Comparison of ENCODE assay signal across 1 cellular context in the genomic region with DNA sequence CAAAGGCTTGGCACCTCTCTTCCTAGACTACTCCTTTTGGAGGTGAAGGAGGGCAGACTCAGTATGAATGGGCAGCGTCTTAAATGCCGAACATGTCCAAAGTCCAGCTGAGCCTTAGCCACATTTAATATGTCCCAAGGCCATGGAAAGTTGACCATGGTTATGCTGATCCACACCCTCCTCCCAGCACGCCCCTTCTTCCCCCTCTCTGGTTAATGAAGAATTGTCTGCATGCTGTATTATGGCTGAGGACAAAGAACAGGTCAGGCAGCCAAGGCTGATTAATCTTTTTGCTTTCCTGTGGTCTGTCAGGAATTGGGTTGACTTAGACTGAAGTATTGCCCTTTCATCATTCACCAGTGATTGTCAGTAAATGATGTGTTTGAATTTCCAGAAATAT.
A peak's percentile ranks its signal among the peaks of the same experiment; 100 is the strongest.
TF ChIP-seq lines count a peak whose summit lies in the region.

No MANE protein-coding gene starts in this region.

TF ChIP-seq in HepG2, 621 proteins besides CTCF, POLR2A, EP300 and RAD21 (continues in another document):
- TF ChIP-seq RARA (CRISPR knock-in tag; IDR thresholded peaks at IDR 0.05) (0 out of 2 replicates have a peak, but pooled peaks have one; percentile 6), ZNF879 (CRISPR knock-in tag; IDR thresholded peaks at IDR 0.05) (no peak), U2AF2 (IDR thresholded peaks at IDR 0.05; ENCODE audit: low read depth, low read length) (no peak), DMAP1 (CRISPR knock-in tag; IDR thresholded peaks at IDR 0.05) (no peak), SUZ12 (IDR thresholded peaks at IDR 0.05; ENCODE audit: low read depth, low read length) (no peak), HNF4A (CRISPR knock-in tag; IDR thresholded peaks at IDR 0.05) (0 out of 2 replicates have a peak, but pooled peaks have one; percentile 22), KDM5A (IDR thresholded peaks at IDR 0.05; ENCODE audit: borderline replicate concordance, low read length) (no peak), ZNF354B (CRISPR knock-in tag; IDR thresholded peaks at IDR 0.05) (no peak), SOX5 (CRISPR knock-in tag; IDR thresholded peaks at IDR 0.05; ENCODE audit: borderline replicate concordance) (peak; percentile 47; the same call in 1 of the 2 replicates), CC2D1A (CRISPR knock-in tag; IDR thresholded peaks at IDR 0.05) (no peak), ZZZ3 (CRISPR knock-in tag; IDR thresholded peaks at IDR 0.05; ENCODE audit: borderline replicate concordance) (no peak), ZNF12 (CRISPR knock-in tag; IDR thresholded peaks at IDR 0.05) (no peak), NCOR1 (IDR thresholded peaks at IDR 0.05; ENCODE audit: borderline replicate concordance, low read length) (no peak), PPARG (CRISPR knock-in tag; conservative IDR thresholded peaks at IDR 0.05) (no peak), ZNF34 (CRISPR knock-in tag; IDR thresholded peaks at IDR 0.05; ENCODE audit: borderline replicate concordance) (no peak), ELF4 (CRISPR knock-in tag; IDR thresholded peaks at IDR 0.05; ENCODE audit: borderline replicate concordance) (no peak), SOX13 (IDR thresholded peaks at IDR 0.05) (no peak), SOX13 (CRISPR knock-in tag; conservative IDR thresholded peaks at IDR 0.05 in 1 of 2, IDR thresholded peaks at IDR 0.05 in 1 of 2) (peak in 1 of 2 experiments; percentile 70; a peak in 2 of 4 replicates), ZFP82 (CRISPR knock-in tag; IDR thresholded peaks at IDR 0.05; ENCODE audit: borderline replicate concordance) (no peak), SALL1 (CRISPR knock-in tag; IDR thresholded peaks at IDR 0.05) (0 out of 2 replicates have a peak, but pooled peaks have one; percentile 31), ZBTB1 (CRISPR knock-in tag; IDR thresholded peaks at IDR 0.05; ENCODE audit: borderline replicate concordance) (no peak), TMF1 (CRISPR knock-in tag; IDR thresholded peaks at IDR 0.05; ENCODE audit: low read depth) (no peak), CREM (IDR thresholded peaks at IDR 0.05) (peak; percentile 32; the same call in 1 of the 2 replicates), CREM (CRISPR knock-in tag; IDR thresholded peaks at IDR 0.05) (no peak), HOXD1 (CRISPR knock-in tag; IDR thresholded peaks at IDR 0.05) (no peak), IKZF1 (IDR thresholded peaks at IDR 0.05) (no peak), BHLHE40 (IDR thresholded peaks at IDR 0.05; ENCODE audit: low read length) (no peak), ZSCAN9 (CRISPR knock-in tag; IDR thresholded peaks at IDR 0.05; ENCODE audit: borderline replicate concordance) (no peak), ZNF484 (CRISPR knock-in tag; IDR thresholded peaks at IDR 0.05; ENCODE audit: borderline replicate concordance, low read depth) (no peak)
- TF ChIP-seq, protein P1, sequence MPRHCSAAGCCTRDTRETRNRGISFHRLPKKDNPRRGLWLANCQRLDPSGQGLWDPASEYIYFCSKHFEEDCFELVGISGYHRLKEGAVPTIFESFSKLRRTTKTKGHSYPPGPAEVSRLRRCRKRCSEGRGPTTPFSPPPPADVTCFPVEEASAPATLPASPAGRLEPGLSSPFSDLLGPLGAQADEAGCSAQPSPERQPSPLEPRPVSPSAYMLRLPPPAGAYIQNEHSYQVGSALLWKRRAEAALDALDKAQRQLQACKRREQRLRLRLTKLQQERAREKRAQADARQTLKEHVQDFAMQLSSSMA (CRISPR knock-in tag; IDR thresholded peaks at IDR 0.05): no peak
- TF ChIP-seq, protein P2, sequence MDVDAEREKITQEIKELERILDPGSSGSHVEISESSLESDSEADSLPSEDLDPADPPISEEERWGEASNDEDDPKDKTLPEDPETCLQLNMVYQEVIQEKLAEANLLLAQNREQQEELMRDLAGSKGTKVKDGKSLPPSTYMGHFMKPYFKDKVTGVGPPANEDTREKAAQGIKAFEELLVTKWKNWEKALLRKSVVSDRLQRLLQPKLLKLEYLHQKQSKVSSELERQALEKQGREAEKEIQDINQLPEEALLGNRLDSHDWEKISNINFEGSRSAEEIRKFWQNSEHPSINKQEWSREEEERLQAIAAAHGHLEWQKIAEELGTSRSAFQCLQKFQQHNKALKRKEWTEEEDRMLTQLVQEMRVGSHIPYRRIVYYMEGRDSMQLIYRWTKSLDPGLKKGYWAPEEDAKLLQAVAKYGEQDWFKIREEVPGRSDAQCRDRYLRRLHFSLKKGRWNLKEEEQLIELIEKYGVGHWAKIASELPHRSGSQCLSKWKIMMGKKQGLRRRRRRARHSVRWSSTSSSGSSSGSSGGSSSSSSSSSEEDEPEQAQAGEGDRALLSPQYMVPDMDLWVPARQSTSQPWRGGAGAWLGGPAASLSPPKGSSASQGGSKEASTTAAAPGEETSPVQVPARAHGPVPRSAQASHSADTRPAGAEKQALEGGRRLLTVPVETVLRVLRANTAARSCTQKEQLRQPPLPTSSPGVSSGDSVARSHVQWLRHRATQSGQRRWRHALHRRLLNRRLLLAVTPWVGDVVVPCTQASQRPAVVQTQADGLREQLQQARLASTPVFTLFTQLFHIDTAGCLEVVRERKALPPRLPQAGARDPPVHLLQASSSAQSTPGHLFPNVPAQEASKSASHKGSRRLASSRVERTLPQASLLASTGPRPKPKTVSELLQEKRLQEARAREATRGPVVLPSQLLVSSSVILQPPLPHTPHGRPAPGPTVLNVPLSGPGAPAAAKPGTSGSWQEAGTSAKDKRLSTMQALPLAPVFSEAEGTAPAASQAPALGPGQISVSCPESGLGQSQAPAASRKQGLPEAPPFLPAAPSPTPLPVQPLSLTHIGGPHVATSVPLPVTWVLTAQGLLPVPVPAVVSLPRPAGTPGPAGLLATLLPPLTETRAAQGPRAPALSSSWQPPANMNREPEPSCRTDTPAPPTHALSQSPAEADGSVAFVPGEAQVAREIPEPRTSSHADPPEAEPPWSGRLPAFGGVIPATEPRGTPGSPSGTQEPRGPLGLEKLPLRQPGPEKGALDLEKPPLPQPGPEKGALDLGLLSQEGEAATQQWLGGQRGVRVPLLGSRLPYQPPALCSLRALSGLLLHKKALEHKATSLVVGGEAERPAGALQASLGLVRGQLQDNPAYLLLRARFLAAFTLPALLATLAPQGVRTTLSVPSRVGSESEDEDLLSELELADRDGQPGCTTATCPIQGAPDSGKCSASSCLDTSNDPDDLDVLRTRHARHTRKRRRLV (CRISPR knock-in tag; IDR thresholded peaks at IDR 0.05): no peak
- TF ChIP-seq, protein P3, sequence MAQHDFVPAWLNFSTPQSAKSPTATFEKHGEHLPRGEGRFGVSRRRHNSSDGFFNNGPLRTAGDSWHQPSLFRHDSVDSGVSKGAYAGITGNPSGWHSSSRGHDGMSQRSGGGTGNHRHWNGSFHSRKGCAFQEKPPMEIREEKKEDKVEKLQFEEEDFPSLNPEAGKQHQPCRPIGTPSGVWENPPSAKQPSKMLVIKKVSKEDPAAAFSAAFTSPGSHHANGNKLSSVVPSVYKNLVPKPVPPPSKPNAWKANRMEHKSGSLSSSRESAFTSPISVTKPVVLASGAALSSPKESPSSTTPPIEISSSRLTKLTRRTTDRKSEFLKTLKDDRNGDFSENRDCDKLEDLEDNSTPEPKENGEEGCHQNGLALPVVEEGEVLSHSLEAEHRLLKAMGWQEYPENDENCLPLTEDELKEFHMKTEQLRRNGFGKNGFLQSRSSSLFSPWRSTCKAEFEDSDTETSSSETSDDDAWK (CRISPR knock-in tag; IDR thresholded peaks at IDR 0.05): no peak
- TF ChIP-seq, protein P4, sequence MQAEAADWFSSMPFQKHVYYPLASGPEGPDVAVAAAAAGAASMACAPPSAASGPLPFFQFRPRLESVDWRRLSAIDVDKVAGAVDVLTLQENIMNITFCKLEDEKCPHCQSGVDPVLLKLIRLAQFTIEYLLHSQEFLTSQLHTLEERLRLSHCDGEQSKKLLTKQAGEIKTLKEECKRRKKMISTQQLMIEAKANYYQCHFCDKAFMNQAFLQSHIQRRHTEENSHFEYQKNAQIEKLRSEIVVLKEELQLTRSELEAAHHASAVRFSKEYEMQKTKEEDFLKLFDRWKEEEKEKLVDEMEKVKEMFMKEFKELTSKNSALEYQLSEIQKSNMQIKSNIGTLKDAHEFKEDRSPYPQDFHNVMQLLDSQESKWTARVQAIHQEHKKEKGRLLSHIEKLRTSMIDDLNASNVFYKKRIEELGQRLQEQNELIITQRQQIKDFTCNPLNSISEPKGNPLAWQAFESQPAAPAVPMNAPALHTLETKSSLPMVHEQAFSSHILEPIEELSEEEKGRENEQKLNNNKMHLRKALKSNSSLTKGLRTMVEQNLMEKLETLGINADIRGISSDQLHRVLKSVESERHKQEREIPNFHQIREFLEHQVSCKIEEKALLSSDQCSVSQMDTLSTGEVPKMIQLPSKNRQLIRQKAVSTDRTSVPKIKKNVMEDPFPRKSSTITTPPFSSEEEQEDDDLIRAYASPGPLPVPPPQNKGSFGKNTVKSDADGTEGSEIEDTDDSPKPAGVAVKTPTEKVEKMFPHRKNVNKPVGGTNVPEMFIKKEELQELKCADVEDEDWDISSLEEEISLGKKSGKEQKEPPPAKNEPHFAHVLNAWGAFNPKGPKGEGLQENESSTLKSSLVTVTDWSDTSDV (CRISPR knock-in tag; IDR thresholded peaks at IDR 0.05): no peak
- TF ChIP-seq, protein P5, sequence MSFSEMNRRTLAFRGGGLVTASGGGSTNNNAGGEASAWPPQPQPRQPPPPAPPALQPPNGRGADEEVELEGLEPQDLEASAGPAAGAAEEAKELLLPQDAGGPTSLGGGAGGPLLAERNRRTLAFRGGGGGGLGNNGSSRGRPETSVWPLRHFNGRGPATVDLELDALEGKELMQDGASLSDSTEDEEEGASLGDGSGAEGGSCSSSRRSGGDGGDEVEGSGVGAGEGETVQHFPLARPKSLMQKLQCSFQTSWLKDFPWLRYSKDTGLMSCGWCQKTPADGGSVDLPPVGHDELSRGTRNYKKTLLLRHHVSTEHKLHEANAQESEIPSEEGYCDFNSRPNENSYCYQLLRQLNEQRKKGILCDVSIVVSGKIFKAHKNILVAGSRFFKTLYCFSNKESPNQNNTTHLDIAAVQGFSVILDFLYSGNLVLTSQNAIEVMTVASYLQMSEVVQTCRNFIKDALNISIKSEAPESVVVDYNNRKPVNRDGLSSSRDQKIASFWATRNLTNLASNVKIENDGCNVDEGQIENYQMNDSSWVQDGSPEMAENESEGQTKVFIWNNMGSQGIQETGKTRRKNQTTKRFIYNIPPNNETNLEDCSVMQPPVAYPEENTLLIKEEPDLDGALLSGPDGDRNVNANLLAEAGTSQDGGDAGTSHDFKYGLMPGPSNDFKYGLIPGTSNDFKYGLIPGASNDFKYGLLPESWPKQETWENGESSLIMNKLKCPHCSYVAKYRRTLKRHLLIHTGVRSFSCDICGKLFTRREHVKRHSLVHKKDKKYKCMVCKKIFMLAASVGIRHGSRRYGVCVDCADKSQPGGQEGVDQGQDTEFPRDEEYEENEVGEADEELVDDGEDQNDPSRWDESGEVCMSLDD (CRISPR knock-in tag; IDR thresholded peaks at IDR 0.05; ENCODE audit: borderline replicate concordance): no peak
- TF ChIP-seq, protein P6, sequence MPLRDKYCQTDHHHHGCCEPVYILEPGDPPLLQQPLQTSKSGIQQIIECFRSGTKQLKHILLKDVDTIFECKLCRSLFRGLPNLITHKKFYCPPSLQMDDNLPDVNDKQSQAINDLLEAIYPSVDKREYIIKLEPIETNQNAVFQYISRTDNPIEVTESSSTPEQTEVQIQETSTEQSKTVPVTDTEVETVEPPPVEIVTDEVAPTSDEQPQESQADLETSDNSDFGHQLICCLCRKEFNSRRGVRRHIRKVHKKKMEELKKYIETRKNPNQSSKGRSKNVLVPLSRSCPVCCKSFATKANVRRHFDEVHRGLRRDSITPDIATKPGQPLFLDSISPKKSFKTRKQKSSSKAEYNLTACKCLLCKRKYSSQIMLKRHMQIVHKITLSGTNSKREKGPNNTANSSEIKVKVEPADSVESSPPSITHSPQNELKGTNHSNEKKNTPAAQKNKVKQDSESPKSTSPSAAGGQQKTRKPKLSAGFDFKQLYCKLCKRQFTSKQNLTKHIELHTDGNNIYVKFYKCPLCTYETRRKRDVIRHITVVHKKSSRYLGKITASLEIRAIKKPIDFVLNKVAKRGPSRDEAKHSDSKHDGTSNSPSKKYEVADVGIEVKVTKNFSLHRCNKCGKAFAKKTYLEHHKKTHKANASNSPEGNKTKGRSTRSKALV (CRISPR knock-in tag; IDR thresholded peaks at IDR 0.05): no peak
- TF ChIP-seq, protein P7, sequence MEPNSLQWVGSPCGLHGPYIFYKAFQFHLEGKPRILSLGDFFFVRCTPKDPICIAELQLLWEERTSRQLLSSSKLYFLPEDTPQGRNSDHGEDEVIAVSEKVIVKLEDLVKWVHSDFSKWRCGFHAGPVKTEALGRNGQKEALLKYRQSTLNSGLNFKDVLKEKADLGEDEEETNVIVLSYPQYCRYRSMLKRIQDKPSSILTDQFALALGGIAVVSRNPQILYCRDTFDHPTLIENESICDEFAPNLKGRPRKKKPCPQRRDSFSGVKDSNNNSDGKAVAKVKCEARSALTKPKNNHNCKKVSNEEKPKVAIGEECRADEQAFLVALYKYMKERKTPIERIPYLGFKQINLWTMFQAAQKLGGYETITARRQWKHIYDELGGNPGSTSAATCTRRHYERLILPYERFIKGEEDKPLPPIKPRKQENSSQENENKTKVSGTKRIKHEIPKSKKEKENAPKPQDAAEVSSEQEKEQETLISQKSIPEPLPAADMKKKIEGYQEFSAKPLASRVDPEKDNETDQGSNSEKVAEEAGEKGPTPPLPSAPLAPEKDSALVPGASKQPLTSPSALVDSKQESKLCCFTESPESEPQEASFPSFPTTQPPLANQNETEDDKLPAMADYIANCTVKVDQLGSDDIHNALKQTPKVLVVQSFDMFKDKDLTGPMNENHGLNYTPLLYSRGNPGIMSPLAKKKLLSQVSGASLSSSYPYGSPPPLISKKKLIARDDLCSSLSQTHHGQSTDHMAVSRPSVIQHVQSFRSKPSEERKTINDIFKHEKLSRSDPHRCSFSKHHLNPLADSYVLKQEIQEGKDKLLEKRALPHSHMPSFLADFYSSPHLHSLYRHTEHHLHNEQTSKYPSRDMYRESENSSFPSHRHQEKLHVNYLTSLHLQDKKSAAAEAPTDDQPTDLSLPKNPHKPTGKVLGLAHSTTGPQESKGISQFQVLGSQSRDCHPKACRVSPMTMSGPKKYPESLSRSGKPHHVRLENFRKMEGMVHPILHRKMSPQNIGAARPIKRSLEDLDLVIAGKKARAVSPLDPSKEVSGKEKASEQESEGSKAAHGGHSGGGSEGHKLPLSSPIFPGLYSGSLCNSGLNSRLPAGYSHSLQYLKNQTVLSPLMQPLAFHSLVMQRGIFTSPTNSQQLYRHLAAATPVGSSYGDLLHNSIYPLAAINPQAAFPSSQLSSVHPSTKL (CRISPR knock-in tag; IDR thresholded peaks at IDR 0.05): 0 out of 2 replicates have a peak, but pooled peaks have one; percentile 45
- TF ChIP-seq, protein P8, sequence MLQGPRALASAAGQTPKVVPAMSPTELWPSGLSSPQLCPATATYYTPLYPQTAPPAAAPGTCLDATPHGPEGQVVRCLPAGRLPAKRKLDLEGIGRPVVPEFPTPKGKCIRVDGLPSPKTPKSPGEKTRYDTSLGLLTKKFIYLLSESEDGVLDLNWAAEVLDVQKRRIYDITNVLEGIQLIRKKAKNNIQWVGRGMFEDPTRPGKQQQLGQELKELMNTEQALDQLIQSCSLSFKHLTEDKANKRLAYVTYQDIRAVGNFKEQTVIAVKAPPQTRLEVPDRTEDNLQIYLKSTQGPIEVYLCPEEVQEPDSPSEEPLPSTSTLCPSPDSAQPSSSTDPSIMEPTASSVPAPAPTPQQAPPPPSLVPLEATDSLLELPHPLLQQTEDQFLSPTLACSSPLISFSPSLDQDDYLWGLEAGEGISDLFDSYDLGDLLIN (CRISPR knock-in tag; IDR thresholded peaks at IDR 0.05; ENCODE audit: borderline replicate concordance): no peak
